In the genomic region with DNA sequence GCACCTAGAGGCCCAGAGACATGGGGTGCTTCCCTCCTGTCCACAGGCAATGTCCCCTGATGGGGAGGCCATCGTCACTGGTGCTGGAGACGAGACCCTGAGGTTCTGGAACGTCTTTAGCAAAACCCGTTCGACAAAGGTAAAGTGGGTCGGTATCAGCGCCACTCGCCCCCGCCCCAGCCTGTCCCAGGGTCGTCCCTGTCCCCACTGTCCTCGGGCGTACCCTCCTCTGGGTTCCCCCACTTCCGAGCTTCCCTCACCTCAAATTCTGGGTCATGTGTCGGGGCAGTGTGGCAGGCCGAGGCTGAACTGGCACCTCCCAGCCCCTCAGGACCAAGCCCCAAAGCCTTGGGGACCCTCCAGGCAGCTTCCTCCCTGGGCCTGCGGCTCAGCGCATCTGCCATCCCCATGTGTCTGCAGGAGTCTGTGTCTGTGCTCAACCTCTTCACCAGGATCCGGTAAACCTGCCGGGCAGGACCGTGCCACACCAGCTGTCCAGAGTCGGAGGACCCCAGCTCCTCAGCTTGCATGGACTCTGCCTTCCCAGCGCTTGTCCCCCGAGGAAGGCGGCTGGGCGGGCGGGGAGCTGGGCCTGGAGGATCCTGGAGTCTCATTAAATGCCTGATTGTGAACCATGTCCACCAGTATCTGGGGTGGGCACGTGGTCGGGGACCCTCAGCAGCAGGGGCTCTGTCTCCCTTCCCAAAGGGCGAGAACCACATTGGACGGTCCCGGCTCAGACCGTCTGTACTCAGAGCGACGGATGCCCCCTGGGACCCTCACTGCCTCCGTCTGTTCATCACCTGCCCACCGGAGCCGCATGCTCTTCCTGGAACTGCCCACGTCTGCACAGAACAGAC, we compare ENCODE assay signal across 26 cellular contexts. TPM values are rescaled to one million over a fixed set of nuclear protein-coding genes. Genes with fewer than 3 reads are reported as not detected.
DNase-seq lines count a peak whose midpoint lies in the region; ATAC-seq and TF ChIP-seq lines count a peak whose summit lies in the region.
"Had no signal": no experiment of that assay in that cellular context is flagged by ENCODE, and none has a peak within 500 bp of the region (broad histone marks: within the 10 kb centered on the region; RNA-seq: fewer than 3 reads in every experiment).

No MANE protein-coding gene starts in this region.

- no peak overlapping the region for H3K4me3 ChIP-seq in CD4-positive, alpha-beta memory T cell (ENCODE audit: low read length in 2 of 2)
- no peak overlapping the region for H3K4me3 ChIP-seq in upper lobe of right lung

- peaks cover 12% of the 10 kb centered on the region for H3K36me3 Mint-ChIP-seq in activated naive CD8-positive, alpha-beta T cell treated with anti-CD3 and anti-CD28 coated beads for 36 hours
- peaks cover 8% of the 10 kb centered on the region for H3K36me3 Mint-ChIP-seq in activated naive CD8-positive, alpha-beta T cell treated with anti-CD3 and anti-CD28 coated beads, Interleukin-2, amount 50 U/mL, for 24 hours (ENCODE audit: low read depth)
- peaks cover 14 to 27% of the 10 kb centered on the region in 2 donors for H3K36me3 Mint-ChIP-seq in CD4-positive, alpha-beta memory T cell
- H3K36me3 Mint-ChIP-seq in stimulated activated naive B cell treated with anti-CD40 and anti-IgM and Interleukin-4, amounts not matched to agents 10 μg/mL and 1 μg/mL and 100 μg/mL, for 72 hours: peaks cover 51 to 62% of the 10 kb centered on the region in 2 donors

- CTCF ChIA-PET in CD4-positive, alpha-beta memory T cell (lab: Charles Lee; ENCODE audit: partially characterized antibody): no interaction called here

- no peaks in the 10 kb centered on the region for H3K4me1 Mint-ChIP-seq in activated naive CD8-positive, alpha-beta T cell treated with anti-CD3 and anti-CD28 coated beads for 36 hours
- H3K4me1 Mint-ChIP-seq in activated naive CD8-positive, alpha-beta T cell treated with anti-CD3 and anti-CD28 coated beads, Interleukin-2, amount 50 U/mL, for 24 hours: no peaks in the 10 kb centered on the region
- peaks cover 0 to 1% (median 0%) of the 10 kb centered on the region in 4 donors for H3K4me1 Mint-ChIP-seq in CD4-positive, alpha-beta memory T cell
- H3K4me1 Mint-ChIP-seq in stimulated activated naive B cell treated with anti-CD40 and anti-IgM and Interleukin-4, amounts not matched to agents 10 μg/mL and 1 μg/mL and 100 μg/mL, for 72 hours: peaks cover 12 to 16% of the 10 kb centered on the region in 2 donors
- H3K4me1 Mint-ChIP-seq: B cell, IgD-negative memory B cell had no signal

- no peak overlapping the region for H3K27ac ChIP-seq in CD4-positive, alpha-beta memory T cell (ENCODE audit: low read depth, low read length)
- peak overlapping the region; percentile 83 for H3K27ac ChIP-seq in cingulate gyrus (ENCODE audit: low read depth, low read length)
- H3K27ac ChIP-seq in upper lobe of right lung: no peak overlapping the region

- no peaks in the 10 kb centered on the region for H3K9me3 ChIP-seq in CD4-positive, alpha-beta memory T cell (ENCODE audit: control insufficient read depth in 1 of 2, low read length in 2 of 2)
- no peaks in the 10 kb centered on the region for H3K9me3 ChIP-seq in upper lobe of right lung

- DNase-seq in activated naive CD8-positive, alpha-beta T cell treated with anti-CD3 and anti-CD28 coated beads for 36 hours: no peak
- DNase-seq in activated naive CD8-positive, alpha-beta T cell treated with anti-CD3 and anti-CD28 coated beads, Interleukin-2, amount 50 U/mL, for 24 hours: no peak
- no peak for DNase-seq in CD4-positive, alpha-beta memory T cell
- DNase-seq in stimulated activated naive B cell treated with anti-CD40 and anti-IgM and Interleukin-4, amounts not matched to agents 10 μg/mL and 1 μg/mL and 100 μg/mL, for 72 hours: no peak
- no peak for DNase-seq in upper lobe of right lung
- no peak for DNase-seq in activated T-cell treated with anti-CD3 and anti-CD28 coated beads for 4 hours
- no peak for DNase-seq in retina
- DNase-seq: Calu3; CD8-positive, alpha-beta T cell; DMS53; GDM1; GOT3; HCEC 1CT; Karpas-422; NCI-H1694; NCI-H2081; NCI-H2171; NCI-H446; NCI-H526; OCI-M1 had no signal

- POLR2A ChIA-PET in CD4-positive, alpha-beta memory T cell (lab: Charles Lee; ENCODE audit: partially characterized antibody): no interaction called here

- H3K4me1 ChIP-seq in CD4-positive, alpha-beta memory T cell (ENCODE audit: insufficient read depth, low read length): no peaks in the 10 kb centered on the region
- H3K4me1 ChIP-seq in upper lobe of right lung: no peaks in the 10 kb centered on the region

- no peaks in the 10 kb centered on the region for H3K27me3 ChIP-seq in CD4-positive, alpha-beta memory T cell (ENCODE audit: insufficient read depth, low read length)
- no peaks in the 10 kb centered on the region for H3K27me3 ChIP-seq in upper lobe of right lung

- ATAC-seq in activated naive CD8-positive, alpha-beta T cell treated with anti-CD3 and anti-CD28 coated beads, Interleukin-2, amount 50 U/mL, for 24 hours: no peak
- ATAC-seq in stimulated activated naive B cell treated with anti-CD40 and anti-IgM and Interleukin-4, amounts not matched to agents 10 μg/mL and 1 μg/mL and 100 μg/mL, for 72 hours (replicated peaks): no peak
- no peak for ATAC-seq in upper lobe of right lung
- ATAC-seq: CD8-positive, alpha-beta T cell; Right ventricle myocardium inferior had no signal

- H3K4me3 Mint-ChIP-seq in activated naive CD8-positive, alpha-beta T cell treated with anti-CD3 and anti-CD28 coated beads for 36 hours: no peak overlapping the region
- H3K4me3 Mint-ChIP-seq in activated naive CD8-positive, alpha-beta T cell treated with anti-CD3 and anti-CD28 coated beads, Interleukin-2, amount 50 U/mL, for 24 hours: no peak overlapping the region
- no peak overlapping the region for H3K4me3 Mint-ChIP-seq in CD4-positive, alpha-beta memory T cell
- no peak overlapping the region for H3K4me3 Mint-ChIP-seq in stimulated activated naive B cell treated with anti-CD40 and anti-IgM and Interleukin-4, amounts not matched to agents 10 μg/mL and 1 μg/mL and 100 μg/mL, for 72 hours
- H3K4me3 Mint-ChIP-seq: B cell; CD8-positive, alpha-beta T cell; IgD-negative memory B cell had no signal

- no peaks in the 10 kb centered on the region for H3K9me3 Mint-ChIP-seq in activated naive CD8-positive, alpha-beta T cell treated with anti-CD3 and anti-CD28 coated beads for 36 hours
- H3K9me3 Mint-ChIP-seq in activated naive CD8-positive, alpha-beta T cell treated with anti-CD3 and anti-CD28 coated beads, Interleukin-2, amount 50 U/mL, for 24 hours: no peaks in the 10 kb centered on the region
- H3K9me3 Mint-ChIP-seq in CD4-positive, alpha-beta memory T cell: no peaks in the 10 kb centered on the region
- H3K9me3 Mint-ChIP-seq in stimulated activated naive B cell treated with anti-CD40 and anti-IgM and Interleukin-4, amounts not matched to agents 10 μg/mL and 1 μg/mL and 100 μg/mL, for 72 hours: no peaks in the 10 kb centered on the region
- H3K9me3 Mint-ChIP-seq: CD8-positive, alpha-beta T cell; IgD-negative memory B cell had no signal

- peak overlapping the region; percentile 3 for H3K27ac Mint-ChIP-seq in activated naive CD8-positive, alpha-beta T cell treated with anti-CD3 and anti-CD28 coated beads for 36 hours
- H3K27ac Mint-ChIP-seq in activated naive CD8-positive, alpha-beta T cell treated with anti-CD3 and anti-CD28 coated beads, Interleukin-2, amount 50 U/mL, for 24 hours: no peak overlapping the region
- peak overlapping the region in 4 of 7 donors; percentile 27 to 76 (median 69) for H3K27ac Mint-ChIP-seq in CD4-positive, alpha-beta memory T cell
- H3K27ac Mint-ChIP-seq in stimulated activated naive B cell treated with anti-CD40 and anti-IgM and Interleukin-4, amounts not matched to agents 10 μg/mL and 1 μg/mL and 100 μg/mL, for 72 hours: peak overlapping the region; percentile 44
- H3K27ac Mint-ChIP-seq: B cell; CD8-positive, alpha-beta T cell had no signal

- H3K27me3 Mint-ChIP-seq in activated naive CD8-positive, alpha-beta T cell treated with anti-CD3 and anti-CD28 coated beads for 36 hours: no peaks in the 10 kb centered on the region
- H3K27me3 Mint-ChIP-seq in activated naive CD8-positive, alpha-beta T cell treated with anti-CD3 and anti-CD28 coated beads, Interleukin-2, amount 50 U/mL, for 24 hours: no peaks in the 10 kb centered on the region
- no peaks in the 10 kb centered on the region for H3K27me3 Mint-ChIP-seq in CD4-positive, alpha-beta memory T cell
- no peaks in the 10 kb centered on the region for H3K27me3 Mint-ChIP-seq in stimulated activated naive B cell treated with anti-CD40 and anti-IgM and Interleukin-4, amounts not matched to agents 10 μg/mL and 1 μg/mL and 100 μg/mL, for 72 hours
- H3K27me3 Mint-ChIP-seq: B cell, IgD-negative memory B cell had no signal

- intact Hi-C loops in CD4-positive, alpha-beta memory T cell (cut with micrococcal nuclease): no loop called here
- intact Hi-C loops in upper lobe of right lung (cut with DNase I): no loop called here

- TF ChIP-seq CTCF in upper lobe of right lung (IDR thresholded peaks at IDR 0.05): no peak

- peaks cover 44% of the 10 kb centered on the region for H3K36me3 ChIP-seq in CD4-positive, alpha-beta memory T cell (ENCODE audit: insufficient read depth, low read length)
- H3K36me3 ChIP-seq in upper lobe of right lung: peaks cover 61% of the 10 kb centered on the region

RNA-seq across cellular contexts. Expression of gene TEKTIP1, which starts 4.4 kb away (rescaled TPM):
- total RNA-seq in activated naive CD8-positive, alpha-beta T cell treated with anti-CD3 and anti-CD28 coated beads for 36 hours: 1 to 10 TPM; 1.2 to 2.2 TPM
- 10 to 100 TPM in 1 of 2 experiments, 1 to 10 TPM in 1; 8.1 to 10.6 TPM for total RNA-seq in CD4-positive, alpha-beta memory T cell
- polyA plus RNA-seq in CD4-positive, alpha-beta memory T cell: under 1 TPM in 1 of 2 donors, not detected in 1; 0.55 TPM
- 3.2 TPM for total RNA-seq in upper lobe of right lung
- total RNA-seq: M059J, Right ventricle myocardium inferior, SK-MEL-5 had no signal
- polyA plus RNA-seq: IgD-negative memory B cell had no signal

RNA-seq across cellular contexts. Expression of gene MFSD12, which starts 22.8 kb away (rescaled TPM):
- total RNA-seq in activated naive CD8-positive, alpha-beta T cell treated with anti-CD3 and anti-CD28 coated beads for 36 hours: 10 to 100 TPM; 73.2 to 76.1 TPM
- total RNA-seq in CD4-positive, alpha-beta memory T cell: 100 to 1,000 TPM; 128 to 136 TPM
- 10 to 100 TPM; 45.5 to 54.3 TPM for polyA plus RNA-seq in CD4-positive, alpha-beta memory T cell
- total RNA-seq in upper lobe of right lung: 95.9 TPM

RNA-seq across cellular contexts. Expression of gene FZR1, which starts 28.5 kb away (rescaled TPM):
- 10 to 100 TPM; 32.6 to 39.6 TPM for total RNA-seq in activated naive CD8-positive, alpha-beta T cell treated with anti-CD3 and anti-CD28 coated beads for 36 hours
- total RNA-seq in CD4-positive, alpha-beta memory T cell: 10 to 100 TPM; 73.3 to 73.7 TPM
- polyA plus RNA-seq in CD4-positive, alpha-beta memory T cell: 10 to 100 TPM in 1 of 2 donors, 1 to 10 TPM in 1; 7.1 to 16.0 TPM
- total RNA-seq in upper lobe of right lung: 30.8 TPM

RNA-seq across cellular contexts. Expression of gene DOHH, which starts 34.1 kb away (rescaled TPM):
- total RNA-seq in activated naive CD8-positive, alpha-beta T cell treated with anti-CD3 and anti-CD28 coated beads for 36 hours: 10 to 100 TPM; 17.2 to 18.3 TPM
- total RNA-seq in CD4-positive, alpha-beta memory T cell: 1 to 10 TPM; 8.3 TPM
- 10 to 100 TPM in 1 of 2 donors, 1 to 10 TPM in 1; 3.1 to 13.0 TPM for polyA plus RNA-seq in CD4-positive, alpha-beta memory T cell
- total RNA-seq in upper lobe of right lung: 12.2 TPM

RNA-seq across cellular contexts. Expression of gene HMG20B, which starts 38.1 kb away (rescaled TPM):
- total RNA-seq in activated naive CD8-positive, alpha-beta T cell treated with anti-CD3 and anti-CD28 coated beads for 36 hours: 10 to 100 TPM; 37.1 to 41.6 TPM
- 10 to 100 TPM; 48.1 to 51.6 TPM for total RNA-seq in CD4-positive, alpha-beta memory T cell
- polyA plus RNA-seq in CD4-positive, alpha-beta memory T cell: 10 to 100 TPM; 42.4 to 43.0 TPM
- total RNA-seq in upper lobe of right lung: 60.0 TPM
